20 cellular contexts compared by ENCODE assay signal in genomic region chr14:56894591-56894991, GRCh38.
DNase-seq lines count a peak whose midpoint lies in the region; ATAC-seq and TF ChIP-seq lines count a peak whose summit lies in the region.
"Had no signal": no experiment of that assay in that cellular context is flagged by ENCODE, and none has a peak within 500 bp of the region (broad histone marks: within the 10 kb centered on the region; RNA-seq: fewer than 3 reads in every experiment).

No MANE protein-coding gene starts in this region.

- no peak overlapping the region for H2BK120ac ChIP-seq in H9 (ENCODE audit: low read depth, low read length, poor library complexity, severe bottlenecking)

- H3K4me1 ChIP-seq in H9 (ENCODE audit: insufficient read depth, low read length) (peaks cover 7% of the 10 kb centered on the region; the same call in 1 of the 2 replicates), neural progenitor cell (peaks cover 87% of the 10 kb centered on the region)
- H3K4me1 ChIP-seq: BLaER1 had no signal

- H3K4me3 Mint-ChIP-seq in H9 (peak overlapping the region; percentile 29 to 68), WTC11 (peak overlapping the region; percentile 52), neural progenitor cell (no peak overlapping the region)
- H3K4me3 Mint-ChIP-seq: CD4-positive, CD25-positive, alpha-beta regulatory T cell; IgD-negative memory B cell had no signal

- H2BK12ac ChIP-seq in H9 (ENCODE audit: insufficient read length, low read depth, low read length): no peak overlapping the region

- H2BK20ac ChIP-seq in H9 (ENCODE audit: low read depth, low read length, poor library complexity, severe bottlenecking): no peak overlapping the region

- H3K9ac ChIP-seq in H9 (ENCODE audit: extremely low read depth, insufficient read length, low read length) (no peak overlapping the region), neural progenitor cell (no peak overlapping the region)
- H3K9ac ChIP-seq: BLaER1, KMS-11 had no signal

- H3K9me3 Mint-ChIP-seq in H9: peaks cover 0 to 5% of the 10 kb centered on the region in 2 experiments; a peak in 3 of 5 replicates
- H3K9me3 Mint-ChIP-seq in WTC11: no peaks in the 10 kb centered on the region
- peaks cover 2% of the 10 kb centered on the region for H3K9me3 Mint-ChIP-seq in neural progenitor cell
- H3K9me3 Mint-ChIP-seq: IgD-negative memory B cell had no signal

- H3K4me1 Mint-ChIP-seq in H9 (peaks cover 74 to 84% of the 10 kb centered on the region in 2 experiments), WTC11 (peaks cover 78% of the 10 kb centered on the region), neural progenitor cell (peaks cover 84% of the 10 kb centered on the region)
- H3K4me1 Mint-ChIP-seq: CD4-positive, CD25-positive, alpha-beta regulatory T cell had no signal

- H3K56ac ChIP-seq in H9 (ENCODE audit: insufficient read length, low read depth, low read length): no peak overlapping the region

- H4K20me1 ChIP-seq in H9 (ENCODE audit: control insufficient read depth, insufficient read depth, insufficient read length) (no peaks in the 10 kb centered on the region), neural progenitor cell (ENCODE audit: low read depth) (no peaks in the 10 kb centered on the region)
- H4K20me1 ChIP-seq: BLaER1 had no signal

- H3K79me1 ChIP-seq in H9 (ENCODE audit: insufficient read depth, low read depth, low read length, poor library complexity, severe bottlenecking): no peaks in the 10 kb centered on the region

- peaks cover 0 to 4% (median 0%) of the 10 kb centered on the region in 3 experiments; a peak in 3 of 7 replicates for H3K36me3 Mint-ChIP-seq in H9 (ENCODE audit: insufficient read depth in 1 of 3, low read depth in 3 of 3)
- no peaks in the 10 kb centered on the region for H3K36me3 Mint-ChIP-seq in WTC11
- no peaks in the 10 kb centered on the region for H3K36me3 Mint-ChIP-seq in neural progenitor cell
- H3K36me3 Mint-ChIP-seq: CD4-positive, CD25-positive, alpha-beta regulatory T cell had no signal

- peak overlapping the region; percentile 35 to 90 (median 90); a peak in 6 of 7 replicates for H3K27ac Mint-ChIP-seq in H9
- no peak overlapping the region for H3K27ac Mint-ChIP-seq in WTC11
- H3K27ac Mint-ChIP-seq in neural progenitor cell: peak overlapping the region; percentile 83
- H3K27ac Mint-ChIP-seq: CD4-positive, CD25-positive, alpha-beta regulatory T cell; IgD-negative memory B cell had no signal

- H3K4ac ChIP-seq in H9 (ENCODE audit: low read depth, low read length): no peak overlapping the region

- H2BK15ac ChIP-seq in H9 (ENCODE audit: low read depth, low read length): no peak overlapping the region

- H3K27me3 Mint-ChIP-seq in H9 (ENCODE audit: low read depth) (peaks cover 63% of the 10 kb centered on the region), WTC11 (ENCODE audit: low read depth) (peaks cover 100% of the 10 kb centered on the region), neural progenitor cell (ENCODE audit: insufficient read depth, low read depth) (peaks cover 6% of the 10 kb centered on the region)

- H3K36me3 ChIP-seq in neural progenitor cell: no peaks in the 10 kb centered on the region
- H3K36me3 ChIP-seq: BLaER1 had no signal

- no peak overlapping the region for H3K14ac ChIP-seq in H9 (ENCODE audit: insufficient read depth, low read length)

- H3K23me2 ChIP-seq in H9 (ENCODE audit: insufficient read length, low read depth, low read length, poor library complexity, severe bottlenecking): no peaks in the 10 kb centered on the region

- H4K5ac ChIP-seq in H9 (ENCODE audit: insufficient read length, low read depth, low read length): no peak overlapping the region

- peak; percentile 59 for DNase-seq in H9
- no peak for DNase-seq in WTC11 (ENCODE audit: low spot score)
- peak; percentile 87 for DNase-seq in iPS DF 19.7 (ENCODE audit: low read depth, low spot score)
- no peak for DNase-seq in neural progenitor cell (ENCODE audit: low spot score)
- no peak for DNase-seq in D341Med (ENCODE audit: low spot score)
- DNase-seq in stimulated activated CD8-positive, alpha-beta memory T cell treated with anti-CD3 and anti-CD28 coated beads, Interleukin-4, amount 100 ng/mL, for 48 hours: no peak
- DNase-seq in NCI-H524 treated with DMSO at 0.1 percent for 48 hours (lab: John Stamatoyannopoulos, UW): no peak
- DNase-seq: CD4-positive, CD25-positive, alpha-beta regulatory T cell; MM.1S; NCI-H1417; NCI-H1694; NCI-H2029 treated with DMSO at 0.1 percent for 48 hours; NCI-H446 treated with DMSO at 0.1 percent for 48 hours; NCI-H526 treated with DMSO at 0.1 percent for 48 hours; SHP77 had no signal

- CTCF ChIA-PET in WTC11 (lab: Charles Lee): interaction anchor here (0.9 kb wide), 1 partner anchor 157 kb away, joined by 4 read pairs; no protein-coding TSS in a partner anchor

- no peaks in the 10 kb centered on the region for H3K79me2 ChIP-seq in H9 (ENCODE audit: insufficient read depth, low read length)
- H3K79me2 ChIP-seq in neural progenitor cell (ENCODE audit: low read depth): peaks cover 11% of the 10 kb centered on the region

- no peak overlapping the region for H4K8ac ChIP-seq in H9 (replicated peaks; ENCODE audit: insufficient read length, low read depth, low read length)

- POLR2A ChIA-PET in WTC11 (lab: Charles Lee): no interaction called here

- peak overlapping the region; percentile 38 for H3K4me2 ChIP-seq in H9 (ENCODE audit: insufficient read depth, insufficient read length, low read length)
- peak overlapping the region; percentile 48 for H3K4me2 ChIP-seq in neural progenitor cell
- H3K4me2 ChIP-seq: BLaER1, KMS-11 had no signal

- H3K23ac ChIP-seq in H9 (ENCODE audit: insufficient read length, low read depth, low read length): no peak overlapping the region

- H3T11ph ChIP-seq in H9 (ENCODE audit: low read length): no peak overlapping the region

- no peak overlapping the region for H3K4me3 ChIP-seq in neural progenitor cell
- H3K4me3 ChIP-seq: BLaER1 had no signal

- WGBS in H9 (ENCODE audit: extremely low coverage, insufficient read length, low lambda C conversion rate): no CpG with 5 or more reads among the region's 3 CpGs

- H3K27ac ChIP-seq in H9 (ENCODE audit: insufficient read length, low read depth, low read length): no peak overlapping the region
- no peak overlapping the region for H3K27ac ChIP-seq in neural progenitor cell
- H3K27ac ChIP-seq: BLaER1, KMS-11, RWPE1 had no signal

- TF ChIP-seq CTCF in H9 (conservative IDR thresholded peaks at IDR 0.05) (no peak), WTC11 (IDR thresholded peaks at IDR 0.05) (no peak), neural progenitor cell (IDR thresholded peaks at IDR 0.05) (no peak)

- H4K91ac ChIP-seq in H9 (ENCODE audit: insufficient read length, low read depth, low read length): no peak overlapping the region

- no peak overlapping the region for H3K18ac ChIP-seq in H9 (ENCODE audit: insufficient read length, low read depth, low read length)

- no peak overlapping the region for H2AK5ac ChIP-seq in H9 (ENCODE audit: insufficient read length, low read length)

- H3K27me3 ChIP-seq in H9 (ENCODE audit: insufficient read depth, low read length): peaks cover 52% of the 10 kb centered on the region
- H3K27me3 ChIP-seq in neural progenitor cell: no peaks in the 10 kb centered on the region
- H3K27me3 ChIP-seq: BLaER1 had no signal

- H2BK5ac ChIP-seq in H9 (ENCODE audit: insufficient read length, low read length): no peak overlapping the region

- no peak overlapping the region for H2AFZ ChIP-seq in H9 (ENCODE audit: low read length)
- peak overlapping the region; percentile 82 for H2AFZ ChIP-seq in neural progenitor cell (replicated peaks)

- no peaks in the 10 kb centered on the region for H3K9me3 ChIP-seq in H9 (ENCODE audit: control insufficient read depth, low read depth, low read length)
- H3K9me3 ChIP-seq in neural progenitor cell (ENCODE audit: low read depth): no peaks in the 10 kb centered on the region
- H3K9me3 ChIP-seq: BLaER1 had no signal

- peaks cover 85% of the 10 kb centered on the region for H3F3A ChIP-seq in neural progenitor cell (ENCODE audit: low read depth)

- peak; percentile 89 for ATAC-seq in WTC11
- ATAC-seq: Panc1 had no signal

TF ChIP-seq in WTC11, 78 proteins besides CTCF, POLR2A, EP300 and RAD21 (continues in another document):
- TF ChIP-seq USF1 (CRISPR knock-in tag; IDR thresholded peaks at IDR 0.05) (0 out of 2 replicates have a peak, but pooled peaks have one; percentile 19), MAX (CRISPR knock-in tag; IDR thresholded peaks at IDR 0.05) (peak; percentile 30; the same call in 1 of the 2 replicates), FOXK1 (CRISPR knock-in tag; IDR thresholded peaks at IDR 0.05) (peak; percentile 74), ZNF317 (CRISPR knock-in tag; IDR thresholded peaks at IDR 0.05; ENCODE audit: borderline replicate concordance, low read depth) (no peak), SP1 (CRISPR knock-in tag; conservative IDR thresholded peaks at IDR 0.05) (peak; percentile 22; the same call in 1 of the 2 replicates), TEAD4 (CRISPR knock-in tag; IDR thresholded peaks at IDR 0.05) (peak; percentile 39; the same call in 1 of the 2 replicates), ATF2 (CRISPR knock-in tag; IDR thresholded peaks at IDR 0.05; ENCODE audit: borderline replicate concordance, low read depth) (no peak), ESRRA (CRISPR knock-in tag; IDR thresholded peaks at IDR 0.05; ENCODE audit: borderline replicate concordance) (no peak), TEAD1 (CRISPR knock-in tag; IDR thresholded peaks at IDR 0.05) (peak; percentile 95)

Comparison
In these comparisons a context has a peak if more than half of its experiments do, and no peak if none do; other contexts are left out.
1. DNase-seq: peak in H9 (single experiment) and iPS DF 19.7 (single experiment); none in WTC11 (single experiment), neural progenitor cell (single experiment), D341Med (single experiment), stimulated activated CD8-positive, alpha-beta memory T cell treated with anti-CD3 and anti-CD28 coated beads, Interleukin-4, amount 100 ng/mL, for 48 hours (single experiment) and NCI-H524 treated with DMSO at 0.1 percent for 48 hours (single experiment).